23 cellular contexts compared by ENCODE assay signal in genomic region chr4:150106886-150107285, GRCh38. TPM values are rescaled to one million over a fixed set of nuclear protein-coding genes. Genes with fewer than 3 reads are reported as not detected.
"Had no signal": no experiment of that assay in that cellular context is flagged by ENCODE, and none has a peak within 500 bp of the region (broad histone marks: within the 10 kb centered on the region; RNA-seq: fewer than 3 reads in every experiment).

No MANE protein-coding gene starts in this region.

- H3K4me3 ChIP-seq: breast epithelium, gastrocnemius medialis, left lung, prostate gland, testis, upper lobe of left lung had no signal

- H3K27ac Mint-ChIP-seq: activated naive CD8-positive, alpha-beta T cell treated with anti-CD3 and anti-CD28 coated beads, Interleukin-2, amount 10 ng/mL, durations not matched to agents 7 days and 5 days; memory B cell; natural killer cell treated with Interleukin-12 subunit alpha and Interleukin-12 subunit beta and Interleukin-15 and Interleukin-18, amount 100 ng/mL, for 72 hours; stimulated activated naive CD8-positive, alpha-beta T cell treated with anti-CD3 and anti-CD28 coated beads, Interleukin-15, Interleukin-2, amounts not matched to agents 100 ng/mL and 50 ng/mL, for 24 hours had no signal

- H3K36me3 Mint-ChIP-seq: activated naive CD8-positive, alpha-beta T cell treated with anti-CD3 and anti-CD28 coated beads, Interleukin-2, amount 10 ng/mL, durations not matched to agents 7 days and 5 days; memory B cell; natural killer cell treated with Interleukin-12 subunit alpha and Interleukin-12 subunit beta and Interleukin-15 and Interleukin-18, amount 100 ng/mL, for 72 hours had no signal

- H3K36me3 ChIP-seq: breast epithelium, gastrocnemius medialis, left lung, prostate gland, upper lobe of left lung had no signal

- H3K9me3 Mint-ChIP-seq: activated naive CD8-positive, alpha-beta T cell treated with anti-CD3 and anti-CD28 coated beads, Interleukin-2, amount 10 ng/mL, durations not matched to agents 7 days and 5 days; memory B cell; natural killer cell treated with Interleukin-12 subunit alpha and Interleukin-12 subunit beta and Interleukin-15 and Interleukin-18, amount 100 ng/mL, for 72 hours; stimulated activated naive CD8-positive, alpha-beta T cell treated with anti-CD3 and anti-CD28 coated beads, Interleukin-15, Interleukin-2, amounts not matched to agents 100 ng/mL and 50 ng/mL, for 24 hours had no signal

- H3K4me1 Mint-ChIP-seq: activated naive CD8-positive, alpha-beta T cell treated with anti-CD3 and anti-CD28 coated beads, Interleukin-2, amount 10 ng/mL, durations not matched to agents 7 days and 5 days had no signal

- H3K27me3 ChIP-seq: breast epithelium, gastrocnemius medialis, left lung, testis, upper lobe of left lung had no signal

- H3K9me3 ChIP-seq: gastrocnemius medialis, left lung, prostate gland, testis, upper lobe of left lung had no signal

- H3K4me1 ChIP-seq: breast epithelium, gastrocnemius medialis, left lung, prostate gland, testis, upper lobe of left lung had no signal

- H3K4me3 Mint-ChIP-seq: activated naive CD8-positive, alpha-beta T cell treated with anti-CD3 and anti-CD28 coated beads, Interleukin-2, amount 10 ng/mL, durations not matched to agents 7 days and 5 days; memory B cell; natural killer cell treated with Interleukin-12 subunit alpha and Interleukin-12 subunit beta and Interleukin-15 and Interleukin-18, amount 100 ng/mL, for 72 hours; stimulated activated naive CD8-positive, alpha-beta T cell treated with anti-CD3 and anti-CD28 coated beads, Interleukin-15, Interleukin-2, amounts not matched to agents 100 ng/mL and 50 ng/mL, for 24 hours had no signal

- ATAC-seq: gastrocnemius medialis; left lung; natural killer cell treated with Interleukin-12 subunit alpha and Interleukin-12 subunit beta and Interleukin-15 and Interleukin-18, amount 100 ng/mL, for 72 hours; right cardiac atrium had no signal

- DNase-seq: activated CD4-positive, CD25-positive, alpha-beta regulatory T cell treated with anti-CD3 and anti-CD28 coated beads, Interleukin-2, amount 50 U/mL, for 72 hours; activated naive CD4-positive, alpha-beta T cell; activated naive CD8-positive, alpha-beta T cell treated with anti-CD3 and anti-CD28 coated beads, Interleukin-2, amount 10 ng/mL, durations not matched to agents 7 days and 5 days; activated T-cell treated with anti-CD3 and anti-CD28 coated beads for 4 hours; anterior cingulate cortex; gastrocnemius medialis; islet precursor cell; left lung; nucleus accumbens; right cardiac atrium; small intestine; stimulated activated CD4-positive, alpha-beta T cell treated with anti-CD3 and anti-CD28 coated beads, Interleukin-4, amount 100 ng/mL, for 4 hours; stimulated activated CD8-positive, alpha-beta memory T cell treated with anti-CD3 and anti-CD28 coated beads, Interleukin-4, amount 100 ng/mL, for 48 hours; T-helper 1 cell; T1000; testis; upper lobe of left lung had no signal

- H3K27ac ChIP-seq: breast epithelium, epithelial cell of prostate, gastrocnemius medialis, left lung, prostate gland, testis, upper lobe of left lung had no signal

RNA-seq across cellular contexts. Expression of gene DCLK2, which starts 28.6 kb away (rescaled TPM):
- total RNA-seq: activated naive CD8-positive, alpha-beta T cell treated with anti-CD3 and anti-CD28 coated beads, Interleukin-2, amount 10 ng/mL, durations not matched to agents 7 days and 5 days had no signal
